ENCODE assay signal across 8 cellular contexts in the genomic region with DNA sequence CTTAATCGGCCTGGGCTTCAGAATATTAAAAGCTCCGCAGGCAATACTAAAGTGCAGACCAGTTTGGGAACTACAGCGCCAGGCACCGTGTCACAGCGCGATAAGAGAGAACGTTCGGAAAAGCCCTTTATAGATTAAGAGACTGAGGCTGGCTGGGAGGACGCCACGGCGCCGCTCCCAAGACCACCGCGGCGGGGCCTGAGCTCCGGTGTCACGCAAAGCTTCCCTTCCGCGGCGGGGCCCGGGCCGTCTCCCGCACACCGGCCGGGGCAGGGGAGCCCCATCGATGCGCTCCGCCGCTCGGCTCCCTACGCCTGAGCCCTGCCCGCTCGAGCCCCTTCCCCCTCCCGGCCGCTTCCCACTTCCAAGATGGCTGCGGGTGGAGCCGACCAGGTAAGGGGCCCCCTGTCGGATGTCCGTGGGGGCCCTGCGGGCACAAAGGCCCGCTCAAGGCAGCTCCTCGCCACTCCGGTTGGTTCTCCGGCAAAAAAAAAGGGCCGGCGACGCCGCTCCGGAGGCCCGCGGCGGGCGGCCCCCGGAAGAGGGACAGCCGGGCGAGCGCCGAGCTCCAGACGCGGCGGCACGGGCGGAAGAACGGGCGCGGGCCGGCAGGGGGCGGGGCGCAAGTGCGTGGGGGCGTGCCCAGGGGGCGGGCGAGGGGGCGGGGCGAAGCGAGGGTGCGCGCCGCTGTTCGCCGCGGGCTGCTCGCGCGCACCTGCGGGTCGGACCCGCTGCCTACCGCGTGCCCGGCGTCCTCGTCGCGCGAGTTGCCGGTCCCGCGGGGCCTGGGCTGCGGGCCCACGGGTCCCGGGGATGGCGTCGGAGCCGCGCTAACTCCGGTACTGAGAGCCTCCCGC. TPM values are rescaled to one million over a fixed set of nuclear protein-coding genes. Genes with fewer than 3 reads are reported as not detected.
DNase-seq lines count a peak whose midpoint lies in the region; ATAC-seq and FAIRE-seq lines count a peak whose summit lies in the region.

A gene with protein sequence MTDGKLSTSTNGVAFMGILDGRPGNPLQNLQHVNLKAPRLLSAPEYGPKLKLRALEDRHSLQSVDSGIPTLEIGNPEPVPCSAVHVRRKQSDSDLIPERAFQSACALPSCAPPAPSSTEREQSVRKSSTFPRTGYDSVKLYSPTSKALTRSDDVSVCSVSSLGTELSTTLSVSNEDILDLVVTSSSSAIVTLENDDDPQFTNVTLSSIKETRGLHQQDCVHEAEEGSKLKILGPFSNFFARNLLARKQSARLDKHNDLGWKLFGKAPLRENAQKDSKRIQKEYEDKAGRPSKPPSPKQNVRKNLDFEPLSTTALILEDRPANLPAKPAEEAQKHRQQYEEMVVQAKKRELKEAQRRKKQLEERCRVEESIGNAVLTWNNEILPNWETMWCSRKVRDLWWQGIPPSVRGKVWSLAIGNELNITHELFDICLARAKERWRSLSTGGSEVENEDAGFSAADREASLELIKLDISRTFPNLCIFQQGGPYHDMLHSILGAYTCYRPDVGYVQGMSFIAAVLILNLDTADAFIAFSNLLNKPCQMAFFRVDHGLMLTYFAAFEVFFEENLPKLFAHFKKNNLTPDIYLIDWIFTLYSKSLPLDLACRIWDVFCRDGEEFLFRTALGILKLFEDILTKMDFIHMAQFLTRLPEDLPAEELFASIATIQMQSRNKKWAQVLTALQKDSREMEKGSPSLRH (plus strand): TSS at position 714 of the 857 bp plus-strand sequence. CDS start 13,564 bp downstream, outside the sequence.

- H3K9me2 ChIP-seq in Karpas-422 (replicated peaks; ENCODE audit: insufficient read depth, low read length), result no peaks in the 10 kb centered on the region

- H2AFZ ChIP-seq in Karpas-422 (ENCODE audit: low read length), result peak within 1 kb of the TSS; percentile 70

- no peaks in the 10 kb centered on the region for H3K79me2 ChIP-seq in Karpas-422 (ENCODE audit: low read length)

- peak within 1 kb of the TSS; percentile 71 for H3K27ac ChIP-seq in Karpas-422 (ENCODE audit: low read length)
- peak within 1 kb of the TSS; percentile 97 for H3K27ac ChIP-seq in SJSA1

- H3K36me3 ChIP-seq in ES-I3 (ENCODE audit: insufficient read depth, low read length) (no peaks in the 10 kb centered on the region), Karpas-422 (ENCODE audit: insufficient read depth, low read length) (no peaks in the 10 kb centered on the region), SJSA1 (no peaks in the 10 kb centered on the region)

- H4K20me1 ChIP-seq in Karpas-422 (ENCODE audit: insufficient read depth, low read depth, low read length), result peaks cover 16% of the 10 kb centered on the region; the same call in 1 of the 2 replicates

- DNase-seq in Karpas-422, result peak; percentile 92
- peak; percentile 75 to 91 for DNase-seq in SJSA1 (ENCODE audit: low read depth in 1 of 2, low spot score in 2 of 2)
- DNase-seq in activated naive CD4-positive, alpha-beta T cell (lab: John Stamatoyannopoulos, UW), result peak; percentile 80 to 84 (median 82)
- DNase-seq in frontal cortex (ENCODE audit: low spot score in 2 of 2), result peak; percentile 97 to 99
- DNase-seq in nucleus accumbens (lab: John Stamatoyannopoulos, UW), result peak in 54 of 56 donors; percentile 45 to 98 (median 89)
- DNase-seq in superior temporal gyrus (ENCODE audit: extremely low spot score), result peak; percentile 86

- no peak for FAIRE-seq in frontal cortex (lab: Jason Lieb, UNC)

- H3K4me3 ChIP-seq in Karpas-422 (ENCODE audit: low read length), result peak within 1 kb of the TSS; percentile 82
- H3K4me3 ChIP-seq in SJSA1, result peak within 1 kb of the TSS; percentile 89

- H3K4me2 ChIP-seq in Karpas-422 (ENCODE audit: low read depth, low read length, poor library complexity, severe bottlenecking), result peak within 1 kb of the TSS; percentile 97

- peak within 1 kb of the TSS; percentile 90 for H3K9ac ChIP-seq in ES-I3 (ENCODE audit: low read depth, low read length)
- peak within 1 kb of the TSS; percentile 90 for H3K9ac ChIP-seq in Karpas-422 (ENCODE audit: low read length)

- ATAC-seq in GM21825 (IDR thresholded peaks at IDR 0.05; ENCODE audit: unreplicated experiment), result peak; percentile 88

- H3K4me1 ChIP-seq in ES-I3 (ENCODE audit: insufficient read depth, low read length) (peaks cover 14% of the 10 kb centered on the region; the same call in 1 of the 2 replicates), Karpas-422 (ENCODE audit: low read length) (peaks cover 17% of the 10 kb centered on the region), SJSA1 (replicated peaks) (peaks cover 4% of the 10 kb centered on the region; the same call in 1 of the 2 replicates)

- H3K27me3 ChIP-seq in Karpas-422 (ENCODE audit: low read length) (no peaks in the 10 kb centered on the region), SJSA1 (replicated peaks) (no peaks in the 10 kb centered on the region)

- H3K9me3 ChIP-seq in ES-I3 (ENCODE audit: control insufficient read depth, insufficient read depth, low read length) (no peaks in the 10 kb centered on the region), Karpas-422 (ENCODE audit: low read length) (no peaks in the 10 kb centered on the region), SJSA1 (replicated peaks) (no peaks in the 10 kb centered on the region)

RNA-seq across cellular contexts. Expression of the gene that starts here (rescaled TPM):
- total RNA-seq in Karpas-422 (2014; rRNA removed; shearing (Covaris generic); ENCODE audit: low replicate concordance), result 31.7 and 35.2 TPM in 2 replicates
- total RNA-seq in SJSA1 (2014; rRNA removed; shearing (Covaris generic)), result 16.7 and 22.1 TPM in 2 replicates
- 207 TPM for total RNA-seq in frontal cortex

Comparison
In these comparisons a context has a peak if more than half of its experiments do, and no peak if none do; other contexts are left out.
1. Peak in every context shown above with its lines: DNase-seq, ATAC-seq, H3K4me3 ChIP-seq and H3K27ac ChIP-seq.